16 cellular contexts compared by ENCODE assay signal in genomic region chr16:21597571-21598030, GRCh38. TPM values are rescaled to one million over a fixed set of nuclear protein-coding genes. Genes with fewer than 3 reads are reported as not detected.
DNase-seq lines count a peak whose midpoint lies in the region; ATAC-seq, FAIRE-seq and TF ChIP-seq lines count a peak whose summit lies in the region.
"Had no signal": no experiment of that assay in that cellular context is flagged by ENCODE, and none has a peak within 500 bp of the region (broad histone marks: within the 10 kb centered on the region; RNA-seq: fewer than 3 reads in every experiment).

No MANE protein-coding gene starts in this region.

- WGBS in GM12878 (ENCODE audit: insufficient coverage, insufficient replicate concordance, low lambda C conversion rate, missing lambda C conversion rate): 89% methylated on average over 2 of the region's 2 CpGs
- WGBS in gastroesophageal sphincter (ENCODE audit: low coverage in 1 of 2), 2 donors: 62 to 92% methylated on average over 2 of the region's 2 CpGs

- CTCF ChIA-PET in CD8-positive, alpha-beta T cell (lab: Charles Lee): interaction anchor here (1.2 to 2.4 kb wide), 7 partner anchors 13 to 111 kb away, joined by 4 to 11 read pairs (median 5); no protein-coding TSS in a partner anchor
- CTCF ChIA-PET in GM12878 (lab: Yijun Ruan, JAX): interaction anchor here (1.0 to 1.4 kb wide), 3 partner anchors 9 to 111 kb away, joined by 3 to 7 read pairs (median 4); no protein-coding TSS in a partner anchor

- H3K9me3 Mint-ChIP-seq in CD8-positive, alpha-beta T cell: no peaks in the 10 kb centered on the region
- H3K9me3 Mint-ChIP-seq in neural crest cell: no peaks in the 10 kb centered on the region

- no peak for ATAC-seq in CD8-positive, alpha-beta T cell
- ATAC-seq in GM12878: no peak
- ATAC-seq in gastroesophageal sphincter: no peak

- no peak for TF ChIP-seq EP300 in GM12878 (IDR thresholded peaks at IDR 0.05; ENCODE audit: borderline replicate concordance in 1 of 2, control insufficient read depth in 1 of 2, low read depth in 2 of 2, low read length in 2 of 2)
- no peak for TF ChIP-seq EP300 in gastroesophageal sphincter (IDR thresholded peaks at IDR 0.05)

- no peak for TF ChIP-seq CTCF in CD8-positive, alpha-beta T cell (IDR thresholded peaks at IDR 0.05)
- no peak for TF ChIP-seq CTCF in GM12878 (IDR thresholded peaks at IDR 0.05 in 2 of 3, conservative IDR thresholded peaks at IDR 0.05 in 1 of 3; ENCODE audit: control insufficient read depth in 2 of 3, extremely low read depth in 1 of 3, insufficient read depth in 1 of 3, low read depth in 3 of 3, low read length in 3 of 3)
- no peak for TF ChIP-seq CTCF in neural crest cell (conservative IDR thresholded peaks at IDR 0.05)
- TF ChIP-seq CTCF in gastroesophageal sphincter (IDR thresholded peaks at IDR 0.05): no peak

- in situ Hi-C loops in GM12878 (cut with MboI): no loop called here

- SMC1A ChIA-PET in GM12878 (lab: Charles Lee; ENCODE audit: uncharacterized antibody, unreplicated experiment): interaction anchor here (0.8 to 19.1 kb wide), 5 partner anchors 11 to 111 kb away, joined by 3 to 204 read pairs (median 3); no protein-coding TSS in a partner anchor

- no peaks in the 10 kb centered on the region for H4K20me1 ChIP-seq in GM12878 (ENCODE audit: control insufficient read depth, insufficient read depth)

- H3K36me3 ChIP-seq in CD8-positive, alpha-beta T cell (ENCODE audit: insufficient read depth, low read length): no peaks in the 10 kb centered on the region
- H3K36me3 ChIP-seq in KOPT-K1 (ENCODE audit: insufficient read depth, low read length) (no peaks in the 10 kb centered on the region), GM12878 (ENCODE audit: control insufficient read depth in 2 of 2, insufficient read depth in 2 of 2, low read length in 1 of 2) (no peaks in the 10 kb centered on the region), gastroesophageal sphincter (no peaks in the 10 kb centered on the region)
- H3K36me3 ChIP-seq: adrenal gland, HAP-1, right atrium auricular region had no signal

- TF ChIP-seq POLR2A in GM12878 (IDR thresholded peaks at IDR 0.05; ENCODE audit: low read depth, low read length): no peak
- TF ChIP-seq POLR2A in gastroesophageal sphincter (IDR thresholded peaks at IDR 0.05): no peak

- peaks cover 46% of the 10 kb centered on the region for H3K4me1 Mint-ChIP-seq in CD8-positive, alpha-beta T cell (ENCODE audit: low read depth)
- H3K4me1 Mint-ChIP-seq in neural crest cell: peaks cover 33% of the 10 kb centered on the region

- peaks cover 37% of the 10 kb centered on the region for H3K4me1 ChIP-seq in CD8-positive, alpha-beta T cell (ENCODE audit: insufficient read depth, low read length)
- H3K4me1 ChIP-seq in GM12878 (ENCODE audit: control insufficient read depth, insufficient read depth, low read length) (0 out of 2 replicates have a peak, but pooled peaks cover 3% of the 10 kb centered on the region), gastroesophageal sphincter (peaks cover 0 to 38% (median 9%) of the 10 kb centered on the region in 3 donors)

- peak overlapping the region; percentile 87 for H3K4me3 Mint-ChIP-seq in CD8-positive, alpha-beta T cell
- peak overlapping the region; percentile 89 for H3K4me3 Mint-ChIP-seq in neural crest cell

- H3K27ac Mint-ChIP-seq in CD8-positive, alpha-beta T cell: peak overlapping the region; percentile 96
- H3K27ac Mint-ChIP-seq in neural crest cell (ENCODE audit: unreplicated experiment): peak overlapping the region; percentile 2

- H3K27me3 ChIP-seq in CD8-positive, alpha-beta T cell (ENCODE audit: insufficient read depth, low read length): no peaks in the 10 kb centered on the region
- H3K27me3 ChIP-seq in GM12878 (replicated peaks in 1 of 2; ENCODE audit: control insufficient read depth in 2 of 2, insufficient read depth in 2 of 2, low read length in 1 of 2) (no peaks in the 10 kb centered on the region), gastroesophageal sphincter (no peaks in the 10 kb centered on the region)
- H3K27me3 ChIP-seq: adrenal gland, right atrium auricular region had no signal

- H3K4me2 ChIP-seq in GM12878 (ENCODE audit: control insufficient read depth, insufficient read depth): no peak overlapping the region

- H3K27me3 Mint-ChIP-seq in CD8-positive, alpha-beta T cell (ENCODE audit: low read depth): no peaks in the 10 kb centered on the region
- peaks cover 6% of the 10 kb centered on the region for H3K27me3 Mint-ChIP-seq in neural crest cell (ENCODE audit: low read depth)

- intact Hi-C loops in CD8-positive, alpha-beta T cell (cut with DNase I, micrococcal nuclease): loop anchor here (2.0 to 10.0 kb wide), 6 partner anchors 43 to 1550 kb away; partner anchors contain the start of genes MOSMO (in 2 of the 2) and USP31 (in 1 of the 2)
- intact Hi-C loops in GM12878 (cut with micrococcal nuclease; ENCODE audit: unreplicated experiment): loop anchor here (2.0 kb wide), 2 partner anchors 43 to 593 kb away; no protein-coding TSS in a partner anchor

- peak overlapping the region; percentile 0 for H3K27ac ChIP-seq in CD8-positive, alpha-beta T cell (ENCODE audit: low read depth, low read length)
- H3K27ac ChIP-seq in KOPT-K1 (ENCODE audit: low read depth, low read length, poor library complexity, severe bottlenecking) (peak overlapping the region; percentile 88), GM12878 (ENCODE audit: control insufficient read depth, insufficient read depth) (no peak overlapping the region), gastroesophageal sphincter (peak overlapping the region in 1 of 4 donors; percentile 96)
- H3K27ac ChIP-seq: SK-N-MC had no signal

- H2AFZ ChIP-seq in GM12878 (ENCODE audit: control insufficient read depth, low read depth, low read length): peak overlapping the region; percentile 3; the same call in 1 of the 2 replicates

- no peak overlapping the region for H3K9ac ChIP-seq in GM12878 (ENCODE audit: control insufficient read depth, insufficient read depth, low read length)

- no peak for TF ChIP-seq RAD21 in GM12878 (IDR thresholded peaks at IDR 0.05; ENCODE audit: insufficient read depth, low read depth, low read length)

- no peak for FAIRE-seq in GM12878 (lab: Jason Lieb, UNC)
- FAIRE-seq: GM18507 had no signal

- peaks cover 21% of the 10 kb centered on the region for H3K79me2 ChIP-seq in GM12878 (ENCODE audit: control insufficient read depth, insufficient read depth, low read length)

- RAD21 ChIA-PET in GM12878 (lab: Charles Lee; ENCODE audit: unreplicated experiment): no interaction called here

- no peak overlapping the region for H3K4me3 ChIP-seq in CD8-positive, alpha-beta T cell (ENCODE audit: low read depth, low read length)
- H3K4me3 ChIP-seq in GM12878 (no peak overlapping the region), gastroesophageal sphincter (no peak overlapping the region)
- H3K4me3 ChIP-seq: adrenal gland, coronary artery, right atrium auricular region, SK-N-MC had no signal

- peaks cover 2% of the 10 kb centered on the region for H3K36me3 Mint-ChIP-seq in CD8-positive, alpha-beta T cell
- H3K36me3 Mint-ChIP-seq in neural crest cell (ENCODE audit: low read depth): no peaks in the 10 kb centered on the region

- DNase-seq in CD8-positive, alpha-beta T cell: no peak
- DNase-seq in GM12878 (ENCODE audit: low read depth, low spot score) (no peak), neural crest cell (ENCODE audit: low read depth, low spot score) (no peak), NCI-H2227 treated with DMSO at 0.1 percent for 48 hours (lab: John Stamatoyannopoulos, UW) (no peak)
- DNase-seq in activated effector memory CD4-positive, alpha-beta T cell treated with Interleukin-2 at 50 U/mL for 16 hours: no peak
- DNase-seq in central memory CD4-positive, alpha-beta T cell: no peak
- DNase-seq: adrenal gland, GDM1, NCI-H2081 treated with DMSO at 0.1 percent for 48 hours had no signal

- POLR2A ChIA-PET in CD8-positive, alpha-beta T cell (lab: Charles Lee): interaction anchor here (1.5 to 3.3 kb wide), 3 partner anchors 25 to 48 kb away, joined by 4 to 18 read pairs (median 5); no protein-coding TSS in a partner anchor
- POLR2A ChIA-PET in GM12878 (lab: Charles Lee): interaction anchor here (0.7 kb wide), 1 partner anchor 27 kb away, joined by 4 read pairs; no protein-coding TSS in a partner anchor

- no TSS peak for BruUV-seq in GM12878 (replicated peaks; lab: Mats Ljungman, UMichigan)

- no peaks in the 10 kb centered on the region for H3K9me3 ChIP-seq in CD8-positive, alpha-beta T cell (ENCODE audit: low read length)
- H3K9me3 ChIP-seq in KOPT-K1 (ENCODE audit: insufficient read depth, low read length, poor library complexity, severe bottlenecking): no peaks in the 10 kb centered on the region
- no peaks in the 10 kb centered on the region for H3K9me3 ChIP-seq in GM12878 (replicated peaks; ENCODE audit: control insufficient read depth, insufficient read depth, low read length)
- no peaks in the 10 kb centered on the region for H3K9me3 ChIP-seq in gastroesophageal sphincter
- H3K9me3 ChIP-seq: adrenal gland, HAP-1, right atrium auricular region had no signal

RNA-seq across cellular contexts. Expression of gene METTL9, which starts 1.8 kb away (rescaled TPM):
- total RNA-seq in CD8-positive, alpha-beta T cell: 10 to 100 TPM; 93.8 to 99.0 TPM
- 62.2 and 71.7 TPM in 2 replicates for total RNA-seq in GM12878 (2013; cell fraction: nucleolus; rRNA removed)
- total RNA-seq in GM12878 (2014; rRNA removed) (119 TPM in 2 replicates), GM12878 (2014; rRNA removed; fragmentation: Illumina TruSeq; extraction: Trizol) (92.0 and 101 TPM in 2 replicates), GM12878 (2021) (90.0 and 98.5 TPM in 2 replicates), neural crest cell (172 and 175 TPM in 2 replicates), gastroesophageal sphincter (100 to 1,000 TPM in 3 of 4 donors, 10 to 100 TPM in 1; 97.0 to 118 (median 108) TPM)
- polyA plus RNA-seq in GM12878 (2011; ENCODE audit: low read depth): 26.1 TPM
- polyA plus RNA-seq in GM12878 (2011; rRNA removed) (115 and 196 TPM in 2 replicates), GM12878 (2014; fragmentation: Illumina TruSeq; extraction: Trizol) (106 and 149 TPM in 2 replicates), GM12878 (2014; fragmentation: Nextera tagmentation; extraction: Ambion mirVana) (10 to 100 TPM; 19.4 to 40.0 TPM), GM12878 (2014; rRNA removed) (89.7 and 101 TPM in 2 replicates), GM12878 (2016; fragmentation: Nextera tagmentation; extraction: Ambion mirVana) (100 to 1,000 TPM in 1 of 2 experiments, 10 to 100 TPM in 1; 95.4 to 103 TPM)
- 46.5 and 46.6 TPM in 2 replicates for polyA plus RNA-seq in GM12878 (2011; cell fraction: cytosol; rRNA removed)
- 23.6 and 27.4 TPM in 2 replicates for polyA plus RNA-seq in GM12878 (2011; cell fraction: nucleus; rRNA removed)
- polyA plus RNA-seq in GM12878 (2012): 48.7 and 50.0 TPM in 2 replicates
- 34.8 and 37.0 TPM in 2 replicates for polyA minus RNA-seq in GM12878 (2011; rRNA and poly(A)+ RNA removed)
- polyA minus RNA-seq in GM12878 (2011; cell fraction: cytosol; rRNA and poly(A)+ RNA removed): 17.4 and 20.2 TPM in 2 replicates
- polyA minus RNA-seq in GM12878 (2011; cell fraction: nucleus; rRNA and poly(A)+ RNA removed): 17.4 and 24.3 TPM in 2 replicates

RNA-seq across cellular contexts. Expression of gene IGSF6, which starts 54.8 kb away (rescaled TPM):
- total RNA-seq in CD8-positive, alpha-beta T cell: under 1 TPM in 1 of 2 experiments, not detected in 1; 0.19 TPM
- total RNA-seq in GM12878 (2013; cell fraction: nucleolus; rRNA removed): 0.27 and 0.33 TPM in 2 replicates
- total RNA-seq in GM12878 (2014; rRNA removed) (0.34 and 0.60 TPM in 2 replicates), GM12878 (2014; rRNA removed; fragmentation: Illumina TruSeq; extraction: Trizol) (1.2 TPM in 2 replicates), GM12878 (2021) (0.85 and 1.2 TPM in 2 replicates), neural crest cell (not detected in 2 replicates), gastroesophageal sphincter (1 to 10 TPM in 2 of 4 donors, under 1 TPM in 1, not detected in 1; 0.62 to 5.0 (median 1.4) TPM)
- polyA plus RNA-seq in GM12878 (2011; ENCODE audit: low read depth): 0.28 TPM
- polyA plus RNA-seq in GM12878 (2011; rRNA removed) (0.52 and 0.91 TPM in 2 replicates), GM12878 (2014; fragmentation: Illumina TruSeq; extraction: Trizol) (0.98 and 1.4 TPM in 2 replicates), GM12878 (2014; fragmentation: Nextera tagmentation; extraction: Ambion mirVana) (under 1 TPM; 0.32 to 0.37 TPM), GM12878 (2014; rRNA removed) (0.20 and 0.60 TPM in 2 replicates), GM12878 (2016; fragmentation: Nextera tagmentation; extraction: Ambion mirVana) (1 to 10 TPM in 1 of 2 experiments, under 1 TPM in 1; 0.83 to 1.0 TPM)
- polyA plus RNA-seq in GM12878 (2011; cell fraction: cytosol; rRNA removed): 0.19 and 0.23 TPM in 2 replicates
- 0.23 and 0.24 TPM in 2 replicates for polyA plus RNA-seq in GM12878 (2011; cell fraction: nucleus; rRNA removed)
- 0.14 and 0.27 TPM in 2 replicates for polyA plus RNA-seq in GM12878 (2012)
- 0.21 and 0.59 TPM in 2 replicates for polyA minus RNA-seq in GM12878 (2011; rRNA and poly(A)+ RNA removed)
- polyA minus RNA-seq in GM12878 (2011; cell fraction: cytosol; rRNA and poly(A)+ RNA removed): 0.52 and 0.80 TPM in 2 replicates
- polyA minus RNA-seq in GM12878 (2011; cell fraction: nucleus; rRNA and poly(A)+ RNA removed): 0.36 and 0.96 TPM in 2 replicates
